19 cellular contexts compared by ENCODE assay signal in genomic region chr1:9506901-9507300, GRCh38.
"Had no signal": no experiment of that assay in that cellular context is flagged by ENCODE, and none has a peak within 500 bp of the region (broad histone marks: within the 10 kb centered on the region; RNA-seq: fewer than 3 reads in every experiment).

No MANE protein-coding gene starts in this region.

- H3K36me3 ChIP-seq: colonic mucosa, esophagus muscularis mucosa, gastroesophageal sphincter, heart left ventricle, left ventricle myocardium inferior, lower lobe of right lung had no signal

- H3K4me1 ChIP-seq: colonic mucosa, foreskin keratinocyte, lower lobe of right lung had no signal

- H3K4me3 ChIP-seq: colonic mucosa, dorsolateral prefrontal cortex, esophagus muscularis mucosa, gastroesophageal sphincter, heart left ventricle, hepatocyte, left ventricle myocardium inferior, lower lobe of right lung, mucosa of descending colon had no signal

- H3K9me3 ChIP-seq: colonic mucosa, esophagus muscularis mucosa, gastroesophageal sphincter, heart left ventricle, left ventricle myocardium inferior, lower lobe of right lung, mucosa of descending colon had no signal

- ATAC-seq: foreskin keratinocyte; gastroesophageal sphincter; heart left ventricle; left cardiac atrium; lower lobe of right lung; mucosa of descending colon; naive thymus-derived CD8-positive, alpha-beta T cell had no signal

- H3K27ac ChIP-seq: colonic mucosa, dorsolateral prefrontal cortex, esophagus muscularis mucosa, foreskin keratinocyte, gastroesophageal sphincter, heart left ventricle, hepatocyte, left ventricle myocardium inferior, lower lobe of right lung had no signal

- H3K27me3 ChIP-seq: colonic mucosa, dorsolateral prefrontal cortex, esophagus muscularis mucosa, foreskin keratinocyte, gastroesophageal sphincter, heart left ventricle, hepatocyte had no signal

- DNase-seq: colonic mucosa; cortex of kidney; dermis blood vessel endothelial cell; dorsolateral prefrontal cortex; effector CD4-positive, alpha-beta T cell; effector memory CD4-positive, alpha-beta T cell; foreskin keratinocyte; heart left ventricle; hypothalamus; left cardiac atrium; left ventricle myocardium inferior; lower lobe of right lung; mesenchymal stem cell; mucosa of descending colon; naive B cell; naive thymus-derived CD8-positive, alpha-beta T cell had no signal
